ENCODE assay signal across 9 cellular contexts in the genomic region with DNA sequence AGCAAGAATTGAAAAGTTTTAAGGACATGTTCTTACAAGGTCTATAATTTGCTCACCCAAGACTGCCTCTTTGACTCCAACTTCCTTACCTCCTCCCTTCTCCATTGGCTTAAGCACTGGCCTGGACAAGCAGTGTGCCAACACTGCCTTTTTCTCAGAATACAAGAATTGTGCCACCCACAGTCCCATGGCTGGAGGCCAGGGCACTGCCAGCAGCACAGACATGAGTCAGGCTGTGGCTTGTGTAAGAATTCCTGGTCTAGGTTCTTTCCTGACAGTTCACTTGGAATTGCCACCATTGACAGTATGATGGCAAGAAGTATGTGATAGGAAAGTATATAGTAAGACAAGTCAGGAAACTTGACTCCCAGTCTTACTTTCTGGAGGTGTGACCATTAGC.
DNase-seq lines count a peak whose midpoint lies in the region; ATAC-seq and TF ChIP-seq lines count a peak whose summit lies in the region.
"Had no signal": no experiment of that assay in that cellular context is flagged by ENCODE, and none has a peak within 500 bp of the region (broad histone marks: within the 10 kb centered on the region; RNA-seq: fewer than 3 reads in every experiment).

No MANE protein-coding gene starts in this region.

- H3K9ac ChIP-seq in IMR-90 (ENCODE audit: low read depth, low read length) = no peak overlapping the region

- CTCF ChIA-PET in IMR-90 (lab: Yijun Ruan, JAX) (interaction anchor here (1.1 kb wide), 1 partner anchor 204 kb away, joined by 3 read pairs; no protein-coding TSS in a partner anchor), OCI-LY7 (lab: Charles Lee; ENCODE audit: unreplicated experiment) (no interaction called here)

- in situ Hi-C loops in IMR-90 (cut with MboI; ENCODE audit: low sequenced_read_pairs) = no loop called here

- H2AK9ac ChIP-seq in IMR-90 (replicated peaks; ENCODE audit: low read depth, low read length, poor library complexity) = no peak overlapping the region

- intact Hi-C loops in IMR-90 (cut with micrococcal nuclease) = no loop called here
- intact Hi-C loops in thyroid gland (cut with DNase I) = no loop called here
- intact Hi-C loops in OCI-LY7 (cut with micrococcal nuclease; ENCODE audit: unreplicated experiment) = no loop called here

- H3K56ac ChIP-seq in IMR-90 (ENCODE audit: extremely low read depth, insufficient read depth, low read length) = no peak overlapping the region

- H3K9me2 ChIP-seq in OCI-LY7 (ENCODE audit: insufficient read depth, low read length) = no peaks in the 10 kb centered on the region

- no peak overlapping the region for H2AK5ac ChIP-seq in IMR-90 (ENCODE audit: low read depth, low read length)

- H3K9me1 ChIP-seq in IMR-90 (ENCODE audit: insufficient read depth, low read length) = no peaks in the 10 kb centered on the region; the same call in 1 of the 2 replicates

- H2BK5ac ChIP-seq in IMR-90 (ENCODE audit: low read depth, low read length, poor library complexity, severe bottlenecking) = no peak overlapping the region

- no peak overlapping the region for H3K23ac ChIP-seq in IMR-90 (ENCODE audit: low read depth, low read length)

- H3K27ac ChIP-seq in IMR-90 (ENCODE audit: insufficient read depth, low read length) = no peak overlapping the region
- no peak overlapping the region for H3K27ac ChIP-seq in thyroid gland
- no peak overlapping the region for H3K27ac ChIP-seq in OCI-LY7 (ENCODE audit: low read depth, low read length, poor library complexity, severe bottlenecking)

- no peak overlapping the region for H3K4me3 ChIP-seq in IMR-90 (ENCODE audit: insufficient read depth, low read depth, low read length)
- H3K4me3 ChIP-seq in thyroid gland (replicated peaks in 1 of 3) = no peak overlapping the region
- H3K4me3 ChIP-seq in OCI-LY7 (ENCODE audit: low read depth, low read length, poor library complexity, severe bottlenecking) = no peak overlapping the region

- dilution Hi-C loops in IMR-90 (cut with HindIII; ENCODE audit: low sequenced_read_pairs, unreplicated experiment) = no loop called here

- BruUV-seq in IMR-90 (replicated peaks; lab: Mats Ljungman, UMichigan) (no TSS peak), OCI-LY7 (replicated peaks; lab: Mats Ljungman, UMichigan) (no TSS peak)

- no peak overlapping the region for H4K8ac ChIP-seq in IMR-90 (ENCODE audit: low read depth in 2 of 2, low read length in 2 of 2)

- H3K4me2 ChIP-seq in IMR-90 (ENCODE audit: low read depth, low read length) (no peak overlapping the region), OCI-LY7 (ENCODE audit: low read length) (no peak overlapping the region)

- no peak overlapping the region for H3K18ac ChIP-seq in IMR-90 (ENCODE audit: low read depth, low read length)

- H3K36me3 ChIP-seq in IMR-90 (ENCODE audit: control insufficient read depth, insufficient read depth, low read length) (no peaks in the 10 kb centered on the region), thyroid gland (no peaks in the 10 kb centered on the region), OCI-LY7 (ENCODE audit: insufficient read depth, low read length) (no peaks in the 10 kb centered on the region)

- H3K79me1 ChIP-seq in IMR-90 (ENCODE audit: low read depth in 1 of 2, low read length in 2 of 2) = no peaks in the 10 kb centered on the region

- TF ChIP-seq CTCF in IMR-90 (conservative IDR thresholded peaks at IDR 0.05; ENCODE audit: low read depth, low read length) = no peak
- no peak for TF ChIP-seq CTCF in thyroid gland (IDR thresholded peaks at IDR 0.05)
- TF ChIP-seq CTCF in OCI-LY7 (conservative IDR thresholded peaks at IDR 0.05; ENCODE audit: low read length) = no peak
- no peak for TF ChIP-seq CTCF in GM10266 (IDR thresholded peaks at IDR 0.05; ENCODE audit: control insufficient read depth, insufficient read depth, low read depth, missing control alignments)

- TF ChIP-seq RAD21 in IMR-90 (IDR thresholded peaks at IDR 0.05; ENCODE audit: low read length) = no peak

- no peak overlapping the region for H3K14ac ChIP-seq in IMR-90 (replicated peaks; ENCODE audit: low read depth, low read length)

- no peaks in the 10 kb centered on the region for H4K20me1 ChIP-seq in IMR-90 (ENCODE audit: insufficient read depth, low read length)
- H4K20me1 ChIP-seq in OCI-LY7 (ENCODE audit: insufficient read depth, low read length) = no peaks in the 10 kb centered on the region

- DNase-seq in IMR-90 (peak; percentile 30), cerebellar cortex (ENCODE audit: low spot score) (peak; percentile 62), kidney tubule cell (ENCODE audit: low spot score) (peak; percentile 97), thyroid gland (peak; percentile 87 to 92), OCI-LY7 (ENCODE audit: low spot score) (no peak), OCI-M2 (lab: John Stamatoyannopoulos, UW; ENCODE audit: unreplicated experiment) (no peak), GM10266 (ENCODE audit: extremely low spot score) (no peak)
- DNase-seq: naive B cell had no signal

- H4K91ac ChIP-seq in IMR-90 (ENCODE audit: insufficient read depth, low read depth, low read length) = no peak overlapping the region

- peak; percentile 40 for ATAC-seq in IMR-90 (ENCODE audit: low read depth)
- no peak for ATAC-seq in activated CD4-positive, CD25-positive, alpha-beta regulatory T cell treated with anti-CD3 and anti-CD28 coated beads, Interleukin-2, amount 50 U/mL, for 24 hours

- H2BK120ac ChIP-seq in IMR-90 (ENCODE audit: low read depth, low read length) = no peak overlapping the region

- H3K4ac ChIP-seq in IMR-90 (ENCODE audit: low read depth, low read length) = no peak overlapping the region

- H3K4me1 ChIP-seq in IMR-90 (ENCODE audit: control insufficient read depth, insufficient read depth, low read length) = peaks cover 2% of the 10 kb centered on the region; the same call in 1 of the 2 replicates
- peaks cover 4 to 7% of the 10 kb centered on the region in 2 donors for H3K4me1 ChIP-seq in thyroid gland
- peaks cover 25% of the 10 kb centered on the region for H3K4me1 ChIP-seq in OCI-LY7 (ENCODE audit: insufficient read depth, low read length, poor library complexity, severe bottlenecking)

- TF ChIP-seq POLR2A in IMR-90 (IDR thresholded peaks at IDR 0.05; ENCODE audit: low read depth, low read length) = no peak
- TF ChIP-seq POLR2A in thyroid gland (IDR thresholded peaks at IDR 0.05) = no peak

- no peaks in the 10 kb centered on the region for H3K9me3 ChIP-seq in IMR-90 (ENCODE audit: control insufficient read depth, insufficient read depth, low read length)
- no peaks in the 10 kb centered on the region for H3K9me3 ChIP-seq in thyroid gland
- H3K9me3 ChIP-seq in OCI-LY7 (ENCODE audit: low read length) = no peaks in the 10 kb centered on the region

- no peaks in the 10 kb centered on the region for H3K79me2 ChIP-seq in OCI-LY7 (ENCODE audit: insufficient read depth, low read depth, low read length)

- H3K27me3 ChIP-seq in IMR-90 (ENCODE audit: control insufficient read depth, insufficient read depth, low read length) (no peaks in the 10 kb centered on the region; the same call in 1 of the 2 replicates), thyroid gland (no peaks in the 10 kb centered on the region)

- H2BK20ac ChIP-seq in IMR-90 (ENCODE audit: low read depth, low read length) = no peak overlapping the region

- H2AFZ ChIP-seq in IMR-90 (replicated peaks; ENCODE audit: low read length, poor library complexity) (no peak overlapping the region), OCI-LY7 (ENCODE audit: low read length) (no peak overlapping the region)

- no peak overlapping the region for H2BK15ac ChIP-seq in IMR-90 (ENCODE audit: low read depth, low read length)

- no peak overlapping the region; the same call in 1 of the 2 replicates for H4K5ac ChIP-seq in IMR-90 (ENCODE audit: low read depth, low read length)

- POLR2A ChIA-PET in IMR-90 (lab: Charles Lee; ENCODE audit: unreplicated experiment) = no interaction called here
- POLR2A ChIA-PET in OCI-LY7 (lab: Charles Lee) = interaction anchor here (0.6 to 2.2 kb wide), 3 partner anchors 8 to 65 kb away, joined by 3 to 15 read pairs (median 9); no protein-coding TSS in a partner anchor

TF ChIP-seq in IMR-90, 13 proteins besides CTCF, POLR2A, EP300 and RAD21:
- TF ChIP-seq RFX5 (IDR thresholded peaks at IDR 0.05; ENCODE audit: low read depth, low read length) (no peak), FOS (IDR thresholded peaks at IDR 0.05; ENCODE audit: low read depth, low read length) (no peak), BHLHE40 (IDR thresholded peaks at IDR 0.05; ENCODE audit: low read depth, low read length) (no peak), SMC3 (IDR thresholded peaks at IDR 0.05; ENCODE audit: low read depth, low read length) (no peak), NFE2L2 (IDR thresholded peaks at IDR 0.05; ENCODE audit: low read depth, low read length) (no peak), CEBPB (IDR thresholded peaks at IDR 0.05; ENCODE audit: low read depth, low read length) (peak; percentile 25; the same call in 1 of the 2 replicates), MAFK (IDR thresholded peaks at IDR 0.05; ENCODE audit: low read depth, low read length) (no peak), CHD1 (IDR thresholded peaks at IDR 0.05; ENCODE audit: low read depth, low read length) (no peak)
- TF ChIP-seq, protein P1, sequence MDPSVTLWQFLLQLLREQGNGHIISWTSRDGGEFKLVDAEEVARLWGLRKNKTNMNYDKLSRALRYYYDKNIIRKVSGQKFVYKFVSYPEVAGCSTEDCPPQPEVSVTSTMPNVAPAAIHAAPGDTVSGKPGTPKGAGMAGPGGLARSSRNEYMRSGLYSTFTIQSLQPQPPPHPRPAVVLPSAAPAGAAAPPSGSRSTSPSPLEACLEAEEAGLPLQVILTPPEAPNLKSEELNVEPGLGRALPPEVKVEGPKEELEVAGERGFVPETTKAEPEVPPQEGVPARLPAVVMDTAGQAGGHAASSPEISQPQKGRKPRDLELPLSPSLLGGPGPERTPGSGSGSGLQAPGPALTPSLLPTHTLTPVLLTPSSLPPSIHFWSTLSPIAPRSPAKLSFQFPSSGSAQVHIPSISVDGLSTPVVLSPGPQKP (IDR thresholded peaks at IDR 0.05; ENCODE audit: borderline replicate concordance, low read depth, low read length) = no peak

Comparison
In these comparisons a context has a peak if more than half of its experiments do, and no peak if none do; other contexts are left out.
1. DNase-seq: peak in IMR-90 (single experiment), cerebellar cortex (single experiment), kidney tubule cell (single experiment) and thyroid gland (2 of 2); none in OCI-LY7 (single experiment), OCI-M2 (single experiment) and GM10266 (single experiment).